ENCODE assay signal across 7 cellular contexts in genomic region chr1:12604114-12604874, GRCh38. TPM values are rescaled to one million over a fixed set of nuclear protein-coding genes. Genes with fewer than 3 reads are reported as not detected.
DNase-seq lines count a peak whose midpoint lies in the region; ATAC-seq and TF ChIP-seq lines count a peak whose summit lies in the region.

No MANE protein-coding gene starts in this region.

- peaks cover 3% of the 10 kb centered on the region; the same call in 1 of the 2 replicates for H3K9me3 ChIP-seq in HAP-1

- ATAC-seq in GM21515 (IDR thresholded peaks at IDR 0.05; ENCODE audit: unreplicated experiment) (peak; percentile 56), omental fat pad (ENCODE audit: low FRiP score) (peak; percentile 89)

- no peak for TF ChIP-seq POLR2A in erythroblast (IDR thresholded peaks at IDR 0.05; ENCODE audit: low read length)

- H3K4me3 ChIP-seq in HAP-1, result no peak overlapping the region

- H3K36me3 ChIP-seq in HAP-1 (replicated peaks), result no peaks in the 10 kb centered on the region

- peaks cover 5% of the 10 kb centered on the region for H3K4me1 ChIP-seq in HAP-1

- DNase-seq in NCI-H526 treated with DMSO at 0.1 percent for 48 hours (lab: John Stamatoyannopoulos, UW) (peak; percentile 35), erythroblast (lab: John Stamatoyannopoulos, UW) (peak; percentile 22 to 41), omental fat pad (ENCODE audit: low spot score) (no peak), HAP-1 (ENCODE audit: low spot score in 2 of 2) (no peak), inferior parietal cortex (ENCODE audit: extremely low spot score) (no peak)
- peak; percentile 70 for DNase-seq in activated CD8-positive, alpha-beta memory T cell treated with anti-CD3 and anti-CD28 coated beads for 24 hours

- no peak for TF ChIP-seq CTCF in omental fat pad (IDR thresholded peaks at IDR 0.05)

- no peaks in the 10 kb centered on the region for H3K27me3 ChIP-seq in HAP-1 (ENCODE audit: low read depth)

- in situ Hi-C loops in HAP-1 (cut with MboI; ENCODE audit: low sequenced_read_pairs), result loop anchor here (25.0 kb wide), 1 partner anchor 292 kb away; no protein-coding TSS in a partner anchor

RNA-seq across cellular contexts. Expression of gene DHRS3, which starts 13.7 kb away (rescaled TPM):
- 100 to 1,000 TPM; 175 to 342 (median 227) TPM for total RNA-seq in omental fat pad

RNA-seq across cellular contexts. Expression of gene AADACL4, which starts 39.6 kb away (rescaled TPM):
- total RNA-seq in omental fat pad, result under 1 TPM in 1 of 4 donors, not detected in 3; 0.28 TPM

Comparison
In these comparisons a context has a peak if more than half of its experiments do, and no peak if none do; other contexts are left out.
1. DNase-seq: peak in NCI-H526 treated with DMSO at 0.1 percent for 48 hours (single experiment), activated CD8-positive, alpha-beta memory T cell treated with anti-CD3 and anti-CD28 coated beads for 24 hours (single experiment) and erythroblast (2 of 2); none in omental fat pad (single experiment), HAP-1 (0 of 2) and inferior parietal cortex (single experiment).